Comparison of ENCODE assay signal across 10 cellular contexts in the genomic region with DNA sequence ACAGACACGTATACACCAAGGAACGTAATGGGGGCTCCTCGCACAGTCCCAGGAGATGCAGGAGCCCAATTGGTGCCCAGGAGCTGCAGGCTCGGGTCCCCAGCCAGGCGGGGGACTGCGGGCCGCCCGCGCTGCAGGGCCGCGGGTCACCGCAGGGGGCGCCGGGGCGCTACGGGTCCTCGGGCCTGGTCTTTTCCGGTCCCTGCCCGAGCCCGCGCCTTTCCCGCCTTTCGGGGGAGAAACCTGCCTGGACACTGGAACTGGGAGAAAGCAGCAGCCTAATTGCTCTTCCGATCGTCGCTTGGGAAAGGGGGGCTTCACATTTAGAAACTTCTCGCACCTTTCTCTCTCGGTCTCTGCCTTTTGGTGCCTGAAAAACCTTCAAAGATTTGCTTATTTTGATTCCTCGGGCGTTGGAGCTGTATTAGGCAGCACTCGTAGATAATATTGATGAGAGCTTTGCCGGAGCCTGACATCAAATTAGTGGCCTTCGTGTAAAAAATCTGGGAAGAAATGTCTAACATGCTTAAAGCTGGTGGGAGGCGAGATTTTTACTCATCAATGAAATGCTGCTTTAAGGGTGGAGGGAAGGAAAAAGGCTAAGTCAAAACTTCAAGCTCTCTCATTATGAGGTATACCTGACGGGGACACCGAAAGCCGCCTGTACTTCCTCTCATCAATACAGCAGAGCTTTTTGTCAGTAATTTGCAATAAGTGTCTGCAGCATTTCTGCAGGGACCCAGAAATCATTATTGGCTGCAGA. TPM values are rescaled to one million over a fixed set of nuclear protein-coding genes. Genes with fewer than 3 reads are reported as not detected.
A peak's percentile ranks its signal among the peaks of the same experiment; 100 is the strongest.
DNase-seq lines count a peak whose midpoint lies in the region; ATAC-seq and TF ChIP-seq lines count a peak whose summit lies in the region.
"Had no signal": no experiment of that assay in that cellular context is flagged by ENCODE, and none has a peak within 500 bp of the region (broad histone marks: within the 10 kb centered on the region; RNA-seq: fewer than 3 reads in every experiment).

No MANE protein-coding gene starts in this region.

- CTCF ChIA-PET in activated B cell treated with CpG ODN at 0.5 μM for 24 hours (lab: Charles Lee), result interaction anchor here (0.7 kb wide), 1 partner anchor 435 kb away, joined by 4 read pairs; no protein-coding TSS in a partner anchor

- H3K27ac ChIP-seq in right lobe of liver, result no peak overlapping the region

- WGBS in right lobe of liver (ENCODE audit: insufficient coverage, low coverage, low lambda C conversion rate, missing lambda C conversion rate), result 10% methylated on average over 16 of the region's 37 CpGs

- DNase-seq in AG08396 (ENCODE audit: low spot score) (peak; percentile 12), activated B cell treated with CpG ODN at 0.5 μM for 24 hours (no peak), right lobe of liver (no peak), NCI-H2081 treated with DMSO at 0.1 percent for 48 hours (lab: John Stamatoyannopoulos, UW) (no peak), KG1 (lab: John Stamatoyannopoulos, UW) (no peak), DMS79 treated with DMSO at 0.1 percent for 48 hours (lab: John Stamatoyannopoulos, UW) (no peak)
- DNase-seq: activated CD4-positive, CD25-positive, alpha-beta regulatory T cell had no signal

- H3K4me1 ChIP-seq in right lobe of liver, result peaks cover 0 to 28% (median 3%) of the 10 kb centered on the region in 4 donors

- no peaks in the 10 kb centered on the region for H3K36me3 ChIP-seq in right lobe of liver

- TF ChIP-seq CTCF in activated B cell treated with CpG ODN at 0.5 μM for 24 hours (IDR thresholded peaks at IDR 0.05) (no peak), right lobe of liver (IDR thresholded peaks at IDR 0.05) (peak; percentile 16 to 34 (median 26))

- TF ChIP-seq POLR2A in right lobe of liver (IDR thresholded peaks at IDR 0.05), result no peak

- no peak overlapping the region for H3K27ac Mint-ChIP-seq in activated B cell treated with CpG ODN at 0.5 μM for 24 hours

- H3K36me3 Mint-ChIP-seq in activated B cell treated with CpG ODN at 0.5 μM for 24 hours (ENCODE audit: low read depth), result no peaks in the 10 kb centered on the region

- POLR2A ChIA-PET in activated B cell treated with CpG ODN at 0.5 μM for 24 hours (lab: Charles Lee), result no interaction called here

- peaks cover 73% of the 10 kb centered on the region for H3K27me3 Mint-ChIP-seq in activated B cell treated with CpG ODN at 0.5 μM for 24 hours

- ATAC-seq in GM19463 (IDR thresholded peaks at IDR 0.05; ENCODE audit: unreplicated experiment) (peak; percentile 58), activated B cell treated with CpG ODN at 0.5 μM for 24 hours (ENCODE audit: low read depth) (no peak), right lobe of liver (peak in 3 of 4 donors; percentile 33 to 39 (median 36)), GM18858 (IDR thresholded peaks at IDR 0.05; ENCODE audit: unreplicated experiment) (no peak)

- no peaks in the 10 kb centered on the region for H3K9me3 ChIP-seq in right lobe of liver

- peaks cover 2% of the 10 kb centered on the region for H3K9me3 Mint-ChIP-seq in activated B cell treated with CpG ODN at 0.5 μM for 24 hours

- H3K4me3 ChIP-seq in right lobe of liver, result no peak overlapping the region

- H3K4me1 Mint-ChIP-seq in activated B cell treated with CpG ODN at 0.5 μM for 24 hours, result peaks cover 39% of the 10 kb centered on the region

- intact Hi-C loops in activated B cell treated with CpG ODN at 0.5 μM for 24 hours (cut with micrococcal nuclease), result loop anchor here (2.0 kb wide), 2 partner anchors 17 to 107 kb away; no protein-coding TSS in a partner anchor
- intact Hi-C loops in right lobe of liver (cut with DNase I), result no loop called here

- peak overlapping the region; percentile 41 for H3K4me3 Mint-ChIP-seq in activated B cell treated with CpG ODN at 0.5 μM for 24 hours

- peaks cover 12 to 71% of the 10 kb centered on the region in 2 donors for H3K27me3 ChIP-seq in right lobe of liver

RNA-seq across cellular contexts. Expression of a gene that starts 12.6 kb away (rescaled TPM):
- total RNA-seq in activated B cell treated with CpG ODN at 0.5 μM for 24 hours, result not detected in 2 replicates
- total RNA-seq in right lobe of liver, result not detected
- total RNA-seq: Daoy had no signal

Comparison
In these comparisons a context has a peak if more than half of its experiments do, and no peak if none do; other contexts are left out.
1. ATAC-seq: peak in GM19463 (single experiment) and right lobe of liver (3 of 4); none in activated B cell treated with CpG ODN at 0.5 μM for 24 hours (single experiment) and GM18858 (single experiment).